In genomic region chr21:20968391-20968790, GRCh38 we compare ENCODE assay signal across 18 cellular contexts. TPM values are rescaled to one million over a fixed set of nuclear protein-coding genes. Genes with fewer than 3 reads are reported as not detected.
DNase-seq lines count a peak whose midpoint lies in the region; ATAC-seq, FAIRE-seq and TF ChIP-seq lines count a peak whose summit lies in the region.
"Had no signal": no experiment of that assay in that cellular context is flagged by ENCODE, and none has a peak within 500 bp of the region (broad histone marks: within the 10 kb centered on the region; RNA-seq: fewer than 3 reads in every experiment).

No MANE protein-coding gene starts in this region.

- DNase-seq in KBM-7: peak; percentile 5
- no peak for DNase-seq in SK-N-MC (ENCODE audit: low read depth, low spot score)
- DNase-seq in H1 (ENCODE audit: low read depth in 1 of 2, low spot score in 2 of 2): no peak
- no peak for DNase-seq in neuronal stem cell (ENCODE audit: low spot score)
- no peak for DNase-seq in HCEC 1CT
- DNase-seq in BE2C: no peak
- DNase-seq: activated CD4-positive, alpha-beta T cell treated with anti-CD3 and anti-CD28 coated beads for 36 hours; activated naive CD4-positive, alpha-beta T cell treated with Interleukin-2 at 50 U/mL for 16 hours; body of pancreas; DMS153; effector CD4-positive, alpha-beta T cell; natural killer cell; NCI-H2029 treated with DMSO at 0.1 percent for 48 hours; NCI-H69 had no signal

- H3K36me3 ChIP-seq in SK-N-MC (ENCODE audit: insufficient read depth, low read length) (no peaks in the 10 kb centered on the region), H1 (ENCODE audit: control insufficient read depth in 2 of 4, insufficient read depth in 4 of 4, low read length in 3 of 4) (no peaks in the 10 kb centered on the region), neuronal stem cell (replicated peaks in 1 of 2; ENCODE audit: control insufficient read depth in 2 of 2, insufficient read depth in 2 of 2, low read length in 2 of 2) (no peaks in the 10 kb centered on the region), BE2C (no peaks in the 10 kb centered on the region)
- H3K36me3 ChIP-seq: BLaER1 had no signal

- H3K4me3 ChIP-seq in SK-N-MC (peak overlapping the region; percentile 28), H1 (ENCODE audit: extremely low read depth in 1 of 4, insufficient read depth in 2 of 4, low read depth in 3 of 4, low read length in 4 of 4) (no peak overlapping the region), neuronal stem cell (ENCODE audit: low read length in 2 of 2) (peak overlapping the region in 1 of 2 donors; percentile 1), BE2C (ENCODE audit: low read depth, low read length) (no peak overlapping the region)
- H3K4me3 ChIP-seq: BLaER1, body of pancreas had no signal

- H2AFZ ChIP-seq in H1 (ENCODE audit: low read length): peak overlapping the region; percentile 94
- H2AFZ ChIP-seq in neuronal stem cell (ENCODE audit: low read length): peak overlapping the region; percentile 83

- FAIRE-seq in H1 (lab: Jason Lieb, UNC): no peak

- H3K18ac ChIP-seq in H1 (ENCODE audit: extremely low read depth, low read length) (no peak overlapping the region), neuronal stem cell (ENCODE audit: low read length) (no peak overlapping the region)

- H4K8ac ChIP-seq in H1 (ENCODE audit: extremely low read depth, insufficient read depth, low read length) (no peak overlapping the region), neuronal stem cell (ENCODE audit: low read depth, low read length) (no peak overlapping the region)

- H2BK120ac ChIP-seq in H1 (replicated peaks; ENCODE audit: low read depth, low read length) (no peak overlapping the region), neuronal stem cell (ENCODE audit: low read depth, low read length) (no peak overlapping the region)

- H3K56ac ChIP-seq in H1 (replicated peaks; ENCODE audit: insufficient read length, low read depth, low read length): no peak overlapping the region

- TF ChIP-seq CTCF in H1 (IDR thresholded peaks at IDR 0.05; ENCODE audit: control extremely low read depth in 1 of 3, insufficient read depth in 1 of 3, low read depth in 1 of 3, low read length in 3 of 3) (no peak), BE2C (IDR thresholded peaks at IDR 0.05; ENCODE audit: low read depth, low read length) (no peak)

- H2BK5ac ChIP-seq in H1 (ENCODE audit: low read depth, low read length): no peak overlapping the region
- H2BK5ac ChIP-seq in neuronal stem cell (ENCODE audit: low read length): no peak overlapping the region

- POLR2A ChIA-PET in H1 (lab: Charles Lee; ENCODE audit: partially characterized antibody): no interaction called here

- H2BK15ac ChIP-seq in H1 (ENCODE audit: low read length): no peak overlapping the region
- no peak overlapping the region for H2BK15ac ChIP-seq in neuronal stem cell (ENCODE audit: low read length)

- H3K4me2 ChIP-seq in H1 (ENCODE audit: insufficient read depth in 1 of 2, low read depth in 2 of 2, low read length in 2 of 2): no peak overlapping the region
- no peak overlapping the region for H3K4me2 ChIP-seq in neuronal stem cell (ENCODE audit: insufficient read depth, low read length, poor library complexity, severe bottlenecking)
- H3K4me2 ChIP-seq: BLaER1 had no signal

- no peaks in the 10 kb centered on the region for H3K79me2 ChIP-seq in H1 (ENCODE audit: control insufficient read depth in 1 of 2, insufficient read depth in 2 of 2, low read length in 2 of 2)

- H3K9ac ChIP-seq in SK-N-MC (ENCODE audit: insufficient read length) (peak overlapping the region; percentile 40), H1 (replicated peaks in 1 of 4; ENCODE audit: extremely low read depth in 1 of 4, low read depth in 3 of 4, low read length in 3 of 4) (no peak overlapping the region), neuronal stem cell (ENCODE audit: low read depth, low read length, poor library complexity) (no peak overlapping the region)
- H3K9ac ChIP-seq: BLaER1 had no signal

- H3K79me1 ChIP-seq in H1 (ENCODE audit: low read depth, low read length) (no peaks in the 10 kb centered on the region), neuronal stem cell (ENCODE audit: low read depth, low read length) (no peaks in the 10 kb centered on the region)

- no peak overlapping the region for H3K23ac ChIP-seq in H1 (ENCODE audit: insufficient read length)
- H3K23ac ChIP-seq in neuronal stem cell (ENCODE audit: low read depth, low read length, poor library complexity): no peak overlapping the region

- no peak overlapping the region for H2BK20ac ChIP-seq in H1 (ENCODE audit: low read length)

- TF ChIP-seq EP300 in H1 (IDR thresholded peaks at IDR 0.05; ENCODE audit: borderline replicate concordance in 1 of 2, low read depth in 2 of 2, low read length in 2 of 2): no peak

- H4K91ac ChIP-seq in H1 (replicated peaks; ENCODE audit: insufficient read length, low read length) (no peak overlapping the region), neuronal stem cell (ENCODE audit: low read depth, low read length, poor library complexity) (no peak overlapping the region)

- H3K4me1 ChIP-seq in H1 (replicated peaks in 1 of 4; ENCODE audit: control insufficient read depth in 3 of 4, insufficient read depth in 4 of 4, low read length in 3 of 4) (no peaks in the 10 kb centered on the region), neuronal stem cell (ENCODE audit: control insufficient read depth in 2 of 2, insufficient read depth in 1 of 2, low read depth in 1 of 2, low read length in 2 of 2) (peaks cover 0 to 7% of the 10 kb centered on the region in 2 donors), BE2C (no peaks in the 10 kb centered on the region)
- H3K4me1 ChIP-seq: BLaER1, body of pancreas had no signal

- H3K27me3 ChIP-seq in H1 (replicated peaks in 1 of 4; ENCODE audit: control insufficient read depth in 3 of 4, extremely low read depth in 1 of 4, insufficient read depth in 3 of 4, low read length in 3 of 4): no peaks in the 10 kb centered on the region; a peak in 1 of 7 replicates
- H3K27me3 ChIP-seq in neuronal stem cell (ENCODE audit: control insufficient read depth in 3 of 3, insufficient read depth in 3 of 3, low read depth in 1 of 3, low read length in 3 of 3): no peaks in the 10 kb centered on the region
- H3K27me3 ChIP-seq in BE2C: no peaks in the 10 kb centered on the region
- H3K27me3 ChIP-seq: BLaER1, body of pancreas had no signal

- no peak overlapping the region for H4K5ac ChIP-seq in H1 (ENCODE audit: insufficient read length, low read depth, low read length)

- CTCF ChIA-PET in H1 (lab: Charles Lee; ENCODE audit: partially characterized antibody): no interaction called here

- H3K4ac ChIP-seq in H1 (replicated peaks; ENCODE audit: insufficient read length, low read depth, low read length) (no peak overlapping the region), neuronal stem cell (ENCODE audit: low read length) (no peak overlapping the region)

- no peaks in the 10 kb centered on the region for H4K20me1 ChIP-seq in H1 (replicated peaks in 1 of 2; ENCODE audit: control insufficient read depth in 1 of 2, insufficient read depth in 2 of 2, low read length in 2 of 2)
- H4K20me1 ChIP-seq: BLaER1 had no signal

- in situ Hi-C loops in KBM-7 (cut with MboI; ENCODE audit: low pct_unique_long_range_greater_than_20kb, low sequenced_read_pairs): no loop called here

- ATAC-seq in HG03159 (IDR thresholded peaks at IDR 0.05; ENCODE audit: unreplicated experiment) (no peak), HG03469 (IDR thresholded peaks at IDR 0.05; ENCODE audit: unreplicated experiment) (no peak)
- ATAC-seq: activated CD4-positive, alpha-beta T cell treated with anti-CD3 and anti-CD28 coated beads for 36 hours; body of pancreas; natural killer cell had no signal

- TF ChIP-seq RAD21 in H1 (IDR thresholded peaks at IDR 0.05 in 1 of 2, conservative IDR thresholded peaks at IDR 0.05 in 1 of 2; ENCODE audit: low read depth in 2 of 2, low read length in 2 of 2): no peak

- H2AK5ac ChIP-seq in H1 (ENCODE audit: low read depth, low read length) (no peak overlapping the region), neuronal stem cell (ENCODE audit: low read depth, low read length) (no peak overlapping the region)

- H3K27ac ChIP-seq in SK-N-MC (peak overlapping the region; percentile 8; the same call in 1 of the 2 replicates), H1 (ENCODE audit: low read depth, low read length) (no peak overlapping the region), neuronal stem cell (replicated peaks; ENCODE audit: low read length) (no peak overlapping the region)
- H3K27ac ChIP-seq: BLaER1, body of pancreas had no signal

- H2BK12ac ChIP-seq in H1 (ENCODE audit: low read depth, low read length) (no peak overlapping the region), neuronal stem cell (ENCODE audit: low read length) (no peak overlapping the region)

- no peaks in the 10 kb centered on the region for H3K23me2 ChIP-seq in H1 (ENCODE audit: low read depth, low read length)

- H3K9me3 ChIP-seq in SK-N-MC (ENCODE audit: low read depth, low read length): no peaks in the 10 kb centered on the region
- no peaks in the 10 kb centered on the region for H3K9me3 ChIP-seq in H1 (ENCODE audit: insufficient read depth in 2 of 2, low read depth in 1 of 2, low read length in 1 of 2)
- H3K9me3 ChIP-seq in neuronal stem cell (replicated peaks in 1 of 2; ENCODE audit: control insufficient read depth in 2 of 2, insufficient read depth in 1 of 2, low read depth in 1 of 2, low read length in 2 of 2): no peaks in the 10 kb centered on the region
- no peaks in the 10 kb centered on the region for H3K9me3 ChIP-seq in BE2C
- H3K9me3 ChIP-seq: BLaER1, body of pancreas had no signal

- TF ChIP-seq POLR2A in H1 (IDR thresholded peaks at IDR 0.05; ENCODE audit: control extremely low read depth in 1 of 2, low read depth in 2 of 2, low read length in 2 of 2): no peak

- H3K14ac ChIP-seq in H1 (ENCODE audit: insufficient read length) (no peak overlapping the region), neuronal stem cell (ENCODE audit: low read length) (no peak overlapping the region)

- 85% methylated on average over 4 of the region's 4 CpGs; no CpG with 5 or more reads in 1 of the 2 experiments for WGBS in H1 (ENCODE audit: extremely low coverage in 1 of 2, insufficient coverage in 1 of 2, insufficient read length in 1 of 2, insufficient replicate concordance in 2 of 2, low coverage in 1 of 2, low lambda C conversion rate in 2 of 2, missing lambda C conversion rate in 1 of 2), 2 experiments
- no CpG with 5 or more reads among the region's 4 CpGs for WGBS in neuronal stem cell (ENCODE audit: extremely low coverage in 2 of 2, insufficient read length in 2 of 2, insufficient replicate concordance in 1 of 2), 2 donors

RNA-seq across cellular contexts. Expression of gene NCAM2, which starts 29.8 kb away (rescaled TPM):
- total RNA-seq in H1 (2021; fragmentation: NEBNext Ultra II Directional; extraction: Animal tissue kit (Norgen Biotek cat#: 25700)): 0.54 and 1.1 TPM in 2 replicates
- 0.14 and 0.17 TPM in 2 replicates for polyA plus RNA-seq in H1 (2011; rRNA removed)
- 0.14 TPM for polyA plus RNA-seq in H1 (2011; cell fraction: cytosol; rRNA removed)
- 0.20 TPM for polyA plus RNA-seq in H1 (2011; cell fraction: nucleus; rRNA removed)
- polyA plus RNA-seq in H1 (2012, experiment 1 of 2): 0.34 to 1.3 TPM (median 0.83 TPM) in 4 replicates
- polyA plus RNA-seq in H1 (2012, experiment 2 of 2): 0.03 TPM
- 0.69 TPM for polyA plus RNA-seq in H1 (2013, experiment 1 of 2)
- 0.79 TPM for polyA plus RNA-seq in H1 (2013, experiment 2 of 2)
- polyA minus RNA-seq in H1 (2011; rRNA and poly(A)+ RNA removed): 1.3 and 2.3 TPM in 2 replicates
- polyA minus RNA-seq in H1 (2011; cell fraction: cytosol; rRNA and poly(A)+ RNA removed): not detected
- polyA minus RNA-seq in H1 (2011; cell fraction: nucleus; rRNA and poly(A)+ RNA removed): 0.70 TPM
- 0.67 TPM for polyA plus RNA-seq in neuronal stem cell (2013, experiment 1 of 2)
- 0.51 TPM for polyA plus RNA-seq in neuronal stem cell (2013, experiment 2 of 2)
- polyA plus RNA-seq in BE2C (2012; ENCODE audit: insufficient read depth, insufficient read length, low read depth): 12.2 TPM
- total RNA-seq: activated CD4-positive, alpha-beta T cell treated with anti-CD3 and anti-CD28 coated beads for 36 hours; HT1080; natural killer cell had no signal
